In the genomic region with DNA sequence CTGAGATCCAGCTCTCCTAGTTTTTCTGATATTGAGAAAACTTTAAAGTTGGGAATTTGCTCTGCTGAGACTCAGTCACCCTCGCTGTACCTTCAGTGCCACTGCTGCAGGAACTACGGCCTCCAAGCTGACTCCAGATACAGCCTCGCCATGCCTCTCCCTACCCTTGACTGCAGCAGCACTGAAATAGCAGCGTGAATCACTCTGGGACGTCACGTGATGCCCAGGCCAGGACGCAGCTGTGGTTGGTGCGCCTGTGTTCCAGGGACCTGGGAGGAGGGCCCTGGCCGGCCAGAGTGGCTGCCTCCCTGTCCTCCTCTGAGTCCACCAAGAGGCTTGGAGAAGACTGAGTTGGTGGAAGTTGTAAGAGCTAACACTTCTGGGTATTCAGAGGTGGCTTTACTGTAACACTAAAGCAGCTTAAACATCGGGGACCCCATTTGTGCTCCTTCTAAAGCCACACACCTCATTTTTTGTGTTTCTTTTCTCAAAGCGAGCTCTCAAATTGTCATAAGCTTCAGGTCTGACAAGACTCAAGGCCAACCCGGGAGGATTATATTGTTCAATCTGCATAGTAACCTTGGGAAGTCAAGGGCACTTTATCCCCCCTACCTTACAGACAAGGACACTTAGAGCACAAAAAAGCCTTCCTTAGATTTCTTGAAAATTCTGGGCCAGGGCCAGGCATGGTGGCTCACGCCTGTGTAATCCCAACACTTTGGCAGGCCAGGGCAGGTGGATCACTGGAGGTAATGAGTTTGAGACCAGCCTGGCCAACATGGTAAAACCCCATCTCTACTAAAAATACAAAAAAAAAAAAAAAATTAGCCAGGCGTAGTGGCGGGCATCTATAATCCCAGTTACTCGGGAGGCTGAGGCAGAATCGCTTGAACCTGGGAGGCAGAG, we compare ENCODE assay signal across 8 cellular contexts. TPM values are rescaled to one million over a fixed set of nuclear protein-coding genes. Genes with fewer than 3 reads are reported as not detected.
A peak's percentile ranks its signal among the peaks of the same experiment; 100 is the strongest.
DNase-seq lines count a peak whose midpoint lies in the region; TF ChIP-seq lines count a peak whose summit lies in the region.

No MANE protein-coding gene starts in this region.

- H3K9me3 ChIP-seq in liver (ENCODE audit: control insufficient read depth in 4 of 4, low read length in 3 of 4), result no peaks in the 10 kb centered on the region

- peak overlapping the region in 1 of 2 donors; percentile 2 for H3K27ac ChIP-seq in liver (ENCODE audit: low read depth in 1 of 2, low read length in 2 of 2)

- H3K4me3 ChIP-seq in liver (ENCODE audit: low read depth in 1 of 3, low read length in 3 of 3), result no peak overlapping the region

- no peaks in the 10 kb centered on the region for H3K36me3 ChIP-seq in liver (ENCODE audit: control insufficient read depth in 4 of 4, insufficient read depth in 3 of 4, low read depth in 1 of 4, low read length in 3 of 4)

- peaks cover 2 to 13% (median 8%) of the 10 kb centered on the region in 4 donors for H3K4me1 ChIP-seq in liver (ENCODE audit: control insufficient read depth in 4 of 4, insufficient read depth in 4 of 4, low read length in 3 of 4)

- TF ChIP-seq CTCF in liver (IDR thresholded peaks at IDR 0.05; ENCODE audit: low read depth, low read length, missing input control), result no peak

- H3K9ac ChIP-seq in liver (ENCODE audit: low read depth in 1 of 2, low read length in 2 of 2), result no peak overlapping the region

- DNase-seq in NCI-H1105 (lab: John Stamatoyannopoulos, UW), result peak; percentile 9
- DNase-seq in NCI-H1105 treated with DMSO at 0.1 percent for 48 hours (lab: John Stamatoyannopoulos, UW), result no peak
- DNase-seq in NCI-H1694 (lab: John Stamatoyannopoulos, UW), result peak; percentile 60
- peak; percentile 82 for DNase-seq in UCSD-AML1 (lab: John Stamatoyannopoulos, UW; ENCODE audit: unreplicated experiment)
- peak; percentile 86 for DNase-seq in dedifferentiated amniotic fluid mesenchymal stem cell (ENCODE audit: extremely low spot score)
- peak; percentile 10 for DNase-seq in stimulated activated CD8-positive, alpha-beta memory T cell treated with anti-CD3 and anti-CD28 coated beads, Interleukin-12 subunit alpha, Interleukin-12 subunit beta, amount 100 ng/mL, for 4 hours (ENCODE audit: low read depth)
- DNase-seq in effector CD8-positive, alpha-beta T cell (lab: John Stamatoyannopoulos, UW), result no peak

- no peaks in the 10 kb centered on the region for H3K27me3 ChIP-seq in liver (ENCODE audit: control insufficient read depth in 4 of 4, insufficient read depth in 4 of 4, low read length in 3 of 4)

- WGBS in liver, result 67% methylated on average over 17 of the region's 17 CpGs

- no peak for TF ChIP-seq RAD21 in liver (IDR thresholded peaks at IDR 0.05)

TF ChIP-seq in liver, 16 proteins besides CTCF, POLR2A, EP300 and RAD21:
- TF ChIP-seq FOXA1 (IDR thresholded peaks at IDR 0.05) (no peak), JUND (IDR thresholded peaks at IDR 0.05) (peak; percentile 10 to 48)

RNA-seq across cellular contexts. Expression of a gene that starts 4.2 kb away (rescaled TPM):
- total RNA-seq in liver, result 10 to 100 TPM; 51.3 to 58.1 TPM
- polyA plus RNA-seq in liver, result 10 to 100 TPM; 22.6 to 33.7 TPM

RNA-seq across cellular contexts. Expression of a gene that starts 15.8 kb away (rescaled TPM):
- total RNA-seq in liver, result 10 to 100 TPM in 1 of 2 donors, 1 to 10 TPM in 1; 8.9 to 12.6 TPM
- 10 to 100 TPM; 13.5 to 25.9 TPM for polyA plus RNA-seq in liver

RNA-seq across cellular contexts. Expression of a gene that starts 24.8 kb away (rescaled TPM):
- total RNA-seq in liver, result 10 to 100 TPM; 11.0 to 47.2 TPM
- 1 to 10 TPM; 3.4 to 8.5 TPM for polyA plus RNA-seq in liver

RNA-seq across cellular contexts. Expression of a gene that starts 44.2 kb away (rescaled TPM):
- 10 to 100 TPM; 14.0 to 22.9 TPM for total RNA-seq in liver
- polyA plus RNA-seq in liver, result 10 to 100 TPM; 18.7 to 37.8 TPM

RNA-seq across cellular contexts. Expression of a gene that starts 44.3 kb away (rescaled TPM):
- total RNA-seq in liver, result 10 to 100 TPM; 20.0 to 47.8 TPM
- polyA plus RNA-seq in liver, result 10 to 100 TPM; 37.9 to 44.5 TPM

Comparison
In these comparisons a context has a peak if more than half of its experiments do, and no peak if none do; other contexts are left out.
1. DNase-seq: peak in NCI-H1105 (single experiment), NCI-H1694 (single experiment), UCSD-AML1 (single experiment), dedifferentiated amniotic fluid mesenchymal stem cell (single experiment) and stimulated activated CD8-positive, alpha-beta memory T cell treated with anti-CD3 and anti-CD28 coated beads, Interleukin-12 subunit alpha, Interleukin-12 subunit beta, amount 100 ng/mL, for 4 hours (single experiment); none in NCI-H1105 treated with DMSO at 0.1 percent for 48 hours (single experiment) and effector CD8-positive, alpha-beta T cell (single experiment).